In genomic region chr6:37679539-37680476, GRCh38 we compare ENCODE assay signal across 9 cellular contexts. TPM values are rescaled to one million over a fixed set of nuclear protein-coding genes. Genes with fewer than 3 reads are reported as not detected.
A peak's percentile ranks its signal among the peaks of the same experiment; 100 is the strongest.
DNase-seq lines count a peak whose midpoint lies in the region; ATAC-seq and TF ChIP-seq lines count a peak whose summit lies in the region.
"Had no signal": no experiment of that assay in that cellular context is flagged by ENCODE, and none has a peak within 500 bp of the region (broad histone marks: within the 10 kb centered on the region; RNA-seq: fewer than 3 reads in every experiment).

No MANE protein-coding gene starts in this region.

- WGBS in tibial nerve, 2 donors: 81 to 82% methylated on average over 18 of the region's 18 CpGs

- H3K4me1 ChIP-seq in left lung: no peaks in the 10 kb centered on the region
- H3K4me1 ChIP-seq in breast epithelium: no peaks in the 10 kb centered on the region
- peaks cover 0 to 30% (median 2%) of the 10 kb centered on the region in 4 donors for H3K4me1 ChIP-seq in tibial nerve

- TF ChIP-seq EP300 in tibial nerve (IDR thresholded peaks at IDR 0.05): no peak

- no peaks in the 10 kb centered on the region for H3K27me3 ChIP-seq in dorsolateral prefrontal cortex
- peaks cover 0 to 10% of the 10 kb centered on the region in 2 donors for H3K27me3 ChIP-seq in left lung
- H3K27me3 ChIP-seq in breast epithelium: no peaks in the 10 kb centered on the region
- H3K27me3 ChIP-seq in tibial nerve: no peaks in the 10 kb centered on the region

- no peaks in the 10 kb centered on the region for H3K36me3 ChIP-seq in left lung
- H3K36me3 ChIP-seq in breast epithelium: no peaks in the 10 kb centered on the region
- no peaks in the 10 kb centered on the region for H3K36me3 ChIP-seq in tibial nerve

- H3K27ac ChIP-seq in dorsolateral prefrontal cortex: peak overlapping the region; percentile 41 to 96 (median 89)
- no peak overlapping the region for H3K27ac ChIP-seq in left lung
- H3K27ac ChIP-seq in breast epithelium: no peak overlapping the region
- H3K27ac ChIP-seq in tibial nerve: peak overlapping the region in 1 of 4 donors; percentile 73

- CTCF ChIA-PET in GM10248 (lab: Yijun Ruan, JAX): interaction anchor here (0.9 to 3.6 kb wide), 5 partner anchors 8 to 314 kb away, joined by 3 to 18 read pairs (median 5); no protein-coding TSS in a partner anchor

- no peaks in the 10 kb centered on the region for H3K9me3 ChIP-seq in left lung
- no peaks in the 10 kb centered on the region for H3K9me3 ChIP-seq in breast epithelium
- no peaks in the 10 kb centered on the region for H3K9me3 ChIP-seq in tibial nerve

- TF ChIP-seq CTCF in GM10248 (IDR thresholded peaks at IDR 0.05; ENCODE audit: control extremely low read depth, extremely low read depth, low read depth, missing control alignments): no peak
- no peak for TF ChIP-seq CTCF in dorsolateral prefrontal cortex (IDR thresholded peaks at IDR 0.05 in 54 of 56, conservative IDR thresholded peaks at IDR 0.05 in 2 of 56; ENCODE audit: low read depth in 1 of 56, partially characterized antibody in 56 of 56)
- no peak for TF ChIP-seq CTCF in left lung (IDR thresholded peaks at IDR 0.05)
- no peak for TF ChIP-seq CTCF in breast epithelium (IDR thresholded peaks at IDR 0.05)
- no peak for TF ChIP-seq CTCF in tibial nerve (IDR thresholded peaks at IDR 0.05)

- intact Hi-C loops in dorsolateral prefrontal cortex (cut with DNase I): no loop called here
- intact Hi-C loops in left lung (cut with DNase I): no loop called here
- intact Hi-C loops in breast epithelium (cut with DNase I; ENCODE audit: low total_unique reads): no loop called here

- DNase-seq in GM10248 (ENCODE audit: extremely low spot score) (peak; percentile 90), dorsolateral prefrontal cortex (no peak), left lung (no peak), 8988T (no peak), breast epithelium (ENCODE audit: low spot score in 2 of 2) (no peak), tibial nerve (ENCODE audit: low spot score in 2 of 2) (no peak)
- DNase-seq: immature natural killer cell had no signal

- H3K4me3 ChIP-seq in dorsolateral prefrontal cortex (peak overlapping the region in 1 of 59 donors; percentile 7), left lung (no peak overlapping the region), breast epithelium (no peak overlapping the region), tibial nerve (no peak overlapping the region)

- peak; percentile 77 for ATAC-seq in GM19395 (IDR thresholded peaks at IDR 0.05; ENCODE audit: unreplicated experiment)
- peak; percentile 77 for ATAC-seq in HG03175 (IDR thresholded peaks at IDR 0.05; ENCODE audit: unreplicated experiment)
- no peak for ATAC-seq in left lung

- TF ChIP-seq POLR2A in breast epithelium (IDR thresholded peaks at IDR 0.05) (no peak), tibial nerve (IDR thresholded peaks at IDR 0.05) (no peak)

- POLR2A ChIA-PET in GM10248 (lab: Yijun Ruan, JAX): no interaction called here

RNA-seq across cellular contexts. Expression of gene MDGA1, which starts 17.9 kb away (rescaled TPM):
- total RNA-seq in dorsolateral prefrontal cortex (10 to 100 TPM in 112 of 120 experiments, 1 to 10 TPM in 8; 5.7 to 40.6 (median 16.1) TPM), left lung (10 to 100 TPM in 1 of 2 donors, 1 to 10 TPM in 1; 1.4 to 11.5 TPM), breast epithelium (1 to 10 TPM; 1.6 to 4.3 (median 4.3) TPM), tibial nerve (10 to 100 TPM in 1 of 4 donors, 1 to 10 TPM in 3; 2.4 to 12.0 (median 4.9) TPM)

Comparison
In these comparisons a context has a peak if more than half of its experiments do, and no peak if none do; other contexts are left out.
1. H3K27ac ChIP-seq: peak in dorsolateral prefrontal cortex (59 of 59); none in left lung (0 of 2) and breast epithelium (0 of 2).